19 cellular contexts compared by ENCODE assay signal in the genomic region with DNA sequence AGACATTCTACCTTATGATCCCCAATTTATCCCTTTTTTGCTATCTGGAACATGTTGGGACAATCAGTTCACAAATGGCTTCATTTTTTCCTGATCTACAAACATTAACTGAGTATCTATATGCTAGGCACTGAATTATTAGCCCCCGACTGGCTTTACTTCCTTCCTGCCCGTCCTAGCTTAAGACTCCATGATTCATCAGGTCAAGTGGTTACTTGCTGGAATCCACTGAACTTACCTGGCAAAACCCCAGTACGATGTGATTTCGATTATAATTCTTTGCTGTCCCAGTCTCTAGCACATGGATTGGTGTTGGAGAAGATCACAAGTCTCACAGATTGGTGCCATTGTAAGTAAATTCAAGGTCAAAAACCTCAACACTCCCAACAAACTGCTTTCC.
"Had no signal": no experiment of that assay in that cellular context is flagged by ENCODE, and none has a peak within 500 bp of the region (broad histone marks: within the 10 kb centered on the region; RNA-seq: fewer than 3 reads in every experiment).

No MANE protein-coding gene starts in this region.

- H3K27me3 Mint-ChIP-seq: naive thymus-derived CD8-positive, alpha-beta T cell; type B pancreatic cell had no signal

- H3K9me3 Mint-ChIP-seq: type B pancreatic cell had no signal

- H3K4me3 ChIP-seq: colonic mucosa, esophagus squamous epithelium, mucosa of descending colon, psoas muscle, right lobe of liver, suprapubic skin, thyroid gland, uterus had no signal

- H3K4me3 Mint-ChIP-seq: naive thymus-derived CD8-positive, alpha-beta T cell; stimulated activated effector memory CD8-positive, alpha-beta T cell treated with anti-CD3 and anti-CD28 coated beads, Interleukin-12 subunit alpha, Interleukin-12 subunit beta, amount 100 ng/mL, for 72 hours; type B pancreatic cell had no signal

- H3K27ac Mint-ChIP-seq: stimulated activated effector memory CD8-positive, alpha-beta T cell treated with anti-CD3 and anti-CD28 coated beads, Interleukin-12 subunit alpha, Interleukin-12 subunit beta, amount 100 ng/mL, for 72 hours; type B pancreatic cell had no signal

- ATAC-seq: left colon; mucosa of descending colon; naive thymus-derived CD8-positive, alpha-beta T cell; psoas muscle; right lobe of liver; stimulated activated effector memory CD8-positive, alpha-beta T cell treated with anti-CD3 and anti-CD28 coated beads, Interleukin-12 subunit alpha, Interleukin-12 subunit beta, amount 100 ng/mL, for 72 hours; stimulated activated naive CD8-positive, alpha-beta T cell treated with anti-CD3 and anti-CD28 coated beads, Interleukin-15, Interleukin-2, amounts not matched to agents 100 U/mL and 50 U/mL, for 24 hours had no signal

- DNase-seq: colonic mucosa; effector CD4-positive, alpha-beta T cell; esophagus squamous epithelium; foreskin fibroblast; left colon; mucosa of descending colon; naive thymus-derived CD8-positive, alpha-beta T cell; psoas muscle; retina; right lobe of liver; stimulated activated CD4-positive, alpha-beta T cell treated with anti-CD3 and anti-CD28 coated beads, Interleukin-4, amount 100 ng/mL, for 1 hour; stimulated activated CD8-positive, alpha-beta memory T cell treated with anti-CD3 and anti-CD28 coated beads, Interleukin-4, amount 100 ng/mL, for 48 hours; stimulated activated naive CD8-positive, alpha-beta T cell treated with anti-CD3 and anti-CD28 coated beads, Interleukin-15, Interleukin-2, amounts not matched to agents 100 U/mL and 50 U/mL, for 24 hours; thyroid gland; uterus had no signal

- H3K27me3 ChIP-seq: colonic mucosa, esophagus squamous epithelium, neutrophil, right lobe of liver, suprapubic skin, thyroid gland, uterus had no signal

- H3K27ac ChIP-seq: colonic mucosa, esophagus squamous epithelium, neutrophil, psoas muscle, right lobe of liver, suprapubic skin, thyroid gland, uterus had no signal

- H3K36me3 ChIP-seq: colonic mucosa, thyroid gland, uterus had no signal

- H3K4me1 Mint-ChIP-seq: naive thymus-derived CD8-positive, alpha-beta T cell had no signal
